Comparison of ENCODE assay signal across 1 cellular context in the genomic region with DNA sequence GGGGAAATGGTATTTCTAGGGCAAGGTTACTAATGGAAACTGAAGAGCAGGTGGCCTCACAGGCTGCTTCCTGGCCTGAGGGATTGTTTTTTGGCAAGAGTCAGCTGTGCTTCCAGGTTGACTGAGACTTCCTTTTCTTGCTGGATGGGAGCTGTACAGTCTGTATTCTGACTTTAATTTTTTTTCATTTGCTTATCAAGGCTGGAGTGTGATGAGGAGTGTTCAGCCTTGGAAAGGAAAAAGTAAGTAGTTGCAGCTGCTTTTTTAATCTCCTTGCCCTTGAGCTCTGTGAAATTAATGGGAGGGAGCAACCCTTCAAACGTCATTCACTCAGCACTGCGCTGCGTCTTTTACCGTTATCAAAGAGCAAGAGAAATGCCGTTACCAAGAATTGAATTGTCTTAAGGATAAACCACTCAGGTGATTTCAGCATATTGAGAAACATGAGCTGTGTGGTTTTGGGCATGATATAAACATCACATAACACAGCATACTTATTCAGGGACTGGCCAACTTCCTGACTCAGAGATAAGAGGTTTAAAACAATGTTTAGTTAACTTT.
TF ChIP-seq lines count a peak whose summit lies in the region.

No MANE protein-coding gene starts in this region.

TF ChIP-seq in HEK293, 187 proteins besides CTCF, POLR2A, EP300 and RAD21 (continued from another document):
- TF ChIP-seq, protein P1, sequence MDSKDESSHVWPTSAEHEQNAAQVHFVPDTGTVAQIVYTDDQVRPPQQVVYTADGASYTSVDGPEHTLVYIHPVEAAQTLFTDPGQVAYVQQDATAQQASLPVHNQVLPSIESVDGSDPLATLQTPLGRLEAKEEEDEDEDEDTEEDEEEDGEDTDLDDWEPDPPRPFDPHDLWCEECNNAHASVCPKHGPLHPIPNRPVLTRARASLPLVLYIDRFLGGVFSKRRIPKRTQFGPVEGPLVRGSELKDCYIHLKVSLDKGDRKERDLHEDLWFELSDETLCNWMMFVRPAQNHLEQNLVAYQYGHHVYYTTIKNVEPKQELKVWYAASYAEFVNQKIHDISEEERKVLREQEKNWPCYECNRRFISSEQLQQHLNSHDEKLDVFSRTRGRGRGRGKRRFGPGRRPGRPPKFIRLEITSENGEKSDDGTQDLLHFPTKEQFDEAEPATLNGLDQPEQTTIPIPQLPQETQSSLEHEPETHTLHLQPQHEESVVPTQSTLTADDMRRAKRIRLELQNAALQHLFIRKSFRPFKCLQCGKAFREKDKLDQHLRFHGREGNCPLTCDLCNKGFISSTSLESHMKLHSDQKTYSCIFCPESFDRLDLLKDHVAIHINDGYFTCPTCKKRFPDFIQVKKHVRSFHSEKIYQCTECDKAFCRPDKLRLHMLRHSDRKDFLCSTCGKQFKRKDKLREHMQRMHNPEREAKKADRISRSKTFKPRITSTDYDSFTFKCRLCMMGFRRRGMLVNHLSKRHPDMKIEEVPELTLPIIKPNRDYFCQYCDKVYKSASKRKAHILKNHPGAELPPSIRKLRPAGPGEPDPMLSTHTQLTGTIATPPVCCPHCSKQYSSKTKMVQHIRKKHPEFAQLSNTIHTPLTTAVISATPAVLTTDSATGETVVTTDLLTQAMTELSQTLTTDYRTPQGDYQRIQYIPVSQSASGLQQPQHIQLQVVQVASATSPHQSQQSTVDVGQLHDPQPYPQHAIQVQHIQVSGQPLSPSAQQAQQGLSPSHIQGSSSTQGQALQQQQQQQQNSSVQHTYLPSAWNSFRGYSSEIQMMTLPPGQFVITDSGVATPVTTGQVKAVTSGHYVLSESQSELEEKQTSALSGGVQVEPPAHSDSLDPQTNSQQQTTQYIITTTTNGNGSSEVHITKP (tag by site-specific recombination; IDR thresholded peaks at IDR 0.05), result no peak
- TF ChIP-seq EGR2 (tag by site-specific recombination; IDR thresholded peaks at IDR 0.05; ENCODE audit: low read depth) (no peak), ZNF843 (tag by site-specific recombination; IDR thresholded peaks at IDR 0.05) (0 out of 2 replicates have a peak, but pooled peaks have one; percentile 14), ZNF791 (tag by site-specific recombination; IDR thresholded peaks at IDR 0.05) (no peak), ZNF629 (tag by site-specific recombination; IDR thresholded peaks at IDR 0.05) (0 out of 2 replicates have a peak, but pooled peaks have one; percentile 19)
TF ChIP-seq in HEK293: peak in this region for 6.
